ENCODE assay signal across 9 cellular contexts in the genomic region with DNA sequence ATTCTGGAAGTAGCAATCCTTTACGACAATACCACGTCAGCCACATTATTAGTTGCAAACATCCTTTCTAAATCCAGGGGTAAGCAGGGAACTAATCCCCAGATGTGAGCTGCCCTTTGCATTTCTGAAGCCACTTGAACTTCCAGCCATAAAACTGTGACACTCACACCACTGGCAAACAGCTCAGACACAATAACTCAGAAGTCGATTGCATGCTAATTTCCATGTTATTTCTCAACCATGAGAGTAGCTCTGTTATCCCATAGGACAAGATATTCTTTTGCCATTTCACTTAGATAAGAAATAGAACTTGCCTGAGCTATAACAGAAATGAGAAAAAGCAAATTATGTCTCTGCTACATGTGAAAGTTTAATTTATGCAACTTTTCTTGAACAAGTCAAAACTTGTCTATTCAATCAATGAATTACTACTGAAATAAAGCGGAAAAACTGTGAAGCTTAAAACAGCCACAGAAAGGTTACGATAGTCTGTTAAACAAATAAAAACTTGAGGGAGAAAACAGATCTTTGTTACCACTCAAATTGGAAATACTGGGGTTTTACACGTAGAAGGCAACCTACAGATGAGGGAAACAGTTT.
DNase-seq lines count a peak whose midpoint lies in the region; ATAC-seq and TF ChIP-seq lines count a peak whose summit lies in the region.
"Had no signal": no experiment of that assay in that cellular context is flagged by ENCODE, and none has a peak within 500 bp of the region (broad histone marks: within the 10 kb centered on the region; RNA-seq: fewer than 3 reads in every experiment).

No MANE protein-coding gene starts in this region.

- peak in 1 of 2 donors; percentile 3 for ATAC-seq in activated T-cell treated with anti-CD3 and anti-CD28 coated beads, Interleukin-2, amount 50 U/mL, for 72 hours (replicated peaks in 1 of 2)
- ATAC-seq in WTC11 (no peak), HG03521 (IDR thresholded peaks at IDR 0.05; ENCODE audit: unreplicated experiment) (no peak)

- H3K27ac Mint-ChIP-seq in activated T-cell treated with anti-CD3 and anti-CD28 coated beads, Interleukin-2, amount 50 U/mL, for 72 hours, result peak overlapping the region; percentile 96
- H3K27ac Mint-ChIP-seq in WTC11 (peak overlapping the region; percentile 63), immature natural killer cell (peak overlapping the region; percentile 89 to 98 (median 94))

- DNase-seq in activated T-cell treated with anti-CD3 and anti-CD28 coated beads, Interleukin-2, amount 50 U/mL, for 72 hours, result no peak
- DNase-seq in activated T-cell treated with anti-CD3 and anti-CD28 coated beads, Interleukin-2, amount 50 U/mL, for 1 hour, result no peak
- DNase-seq in WTC11 (ENCODE audit: low spot score) (no peak), immature natural killer cell (no peak), NCI-H1417 treated with DMSO at 0.1 percent for 48 hours (lab: John Stamatoyannopoulos, UW) (no peak), head of caudate nucleus (no peak)
- DNase-seq: NCI-H69 had no signal

- H3K27ac ChIP-seq in temporal lobe (ENCODE audit: low read depth, low read length), result peak overlapping the region; percentile 53

- CTCF ChIA-PET in WTC11 (lab: Charles Lee), result interaction anchor here (0.9 kb wide), 1 partner anchor 15 kb away, joined by 3 read pairs; no protein-coding TSS in a partner anchor

- POLR2A ChIA-PET in WTC11 (lab: Charles Lee), result no interaction called here

- peak overlapping the region; percentile 78 to 94 for H3K4me3 Mint-ChIP-seq in activated T-cell treated with anti-CD3 and anti-CD28 coated beads, Interleukin-2, amount 50 U/mL, for 72 hours
- H3K4me3 Mint-ChIP-seq in WTC11 (no peak overlapping the region), immature natural killer cell (peak overlapping the region; percentile 82 to 96 (median 82))

- H3K36me3 Mint-ChIP-seq in activated T-cell treated with anti-CD3 and anti-CD28 coated beads, Interleukin-2, amount 50 U/mL, for 72 hours (ENCODE audit: insufficient read depth in 2 of 2), result peaks cover 15 to 35% of the 10 kb centered on the region in 2 donors
- H3K36me3 Mint-ChIP-seq in WTC11, result peaks cover 20% of the 10 kb centered on the region
- H3K36me3 Mint-ChIP-seq in immature natural killer cell, result peaks cover 16 to 19% (median 19%) of the 10 kb centered on the region in 3 donors

- no peak for TF ChIP-seq CTCF in WTC11 (IDR thresholded peaks at IDR 0.05)

- H3K27me3 Mint-ChIP-seq in activated T-cell treated with anti-CD3 and anti-CD28 coated beads, Interleukin-2, amount 50 U/mL, for 72 hours (ENCODE audit: low read depth), result no peaks in the 10 kb centered on the region
- 0 out of 2 replicates have a peak, but pooled peaks cover 2% of the 10 kb centered on the region for H3K27me3 Mint-ChIP-seq in WTC11 (ENCODE audit: low read depth)
- H3K27me3 Mint-ChIP-seq in immature natural killer cell (ENCODE audit: low read depth in 3 of 3), result peaks cover 4 to 12% (median 6%) of the 10 kb centered on the region in 3 donors

- H3K4me1 Mint-ChIP-seq in activated T-cell treated with anti-CD3 and anti-CD28 coated beads, Interleukin-2, amount 50 U/mL, for 72 hours (ENCODE audit: low read depth), result peaks cover 98% of the 10 kb centered on the region
- H3K4me1 Mint-ChIP-seq in WTC11, result peaks cover 36% of the 10 kb centered on the region
- H3K4me1 Mint-ChIP-seq in immature natural killer cell, result peaks cover 97 to 100% of the 10 kb centered on the region in 2 donors

- H3K9me3 Mint-ChIP-seq in activated T-cell treated with anti-CD3 and anti-CD28 coated beads, Interleukin-2, amount 50 U/mL, for 72 hours, result peaks cover 4 to 5% of the 10 kb centered on the region in 2 donors
- peaks cover 15% of the 10 kb centered on the region for H3K9me3 Mint-ChIP-seq in WTC11
- no peaks in the 10 kb centered on the region for H3K9me3 Mint-ChIP-seq in immature natural killer cell

- intact Hi-C loops in head of caudate nucleus (cut with DNase I), result no loop called here

TF ChIP-seq in WTC11, 78 proteins besides CTCF, POLR2A, EP300 and RAD21 (continues in another document):
- TF ChIP-seq ZNF416 (CRISPR knock-in tag; IDR thresholded peaks at IDR 0.05) (no peak), GTF2I (CRISPR knock-in tag; conservative IDR thresholded peaks at IDR 0.05) (no peak), ZNF121 (CRISPR knock-in tag; IDR thresholded peaks at IDR 0.05) (no peak), MXD4 (CRISPR knock-in tag; IDR thresholded peaks at IDR 0.05; ENCODE audit: borderline replicate concordance) (no peak), MYBL2 (CRISPR knock-in tag; IDR thresholded peaks at IDR 0.05) (no peak), ZNF317 (CRISPR knock-in tag; IDR thresholded peaks at IDR 0.05; ENCODE audit: borderline replicate concordance, low read depth) (no peak), JUN (CRISPR knock-in tag; IDR thresholded peaks at IDR 0.05) (no peak), FOXJ3 (CRISPR knock-in tag; IDR thresholded peaks at IDR 0.05; ENCODE audit: borderline replicate concordance) (no peak)
- TF ChIP-seq, protein P1, sequence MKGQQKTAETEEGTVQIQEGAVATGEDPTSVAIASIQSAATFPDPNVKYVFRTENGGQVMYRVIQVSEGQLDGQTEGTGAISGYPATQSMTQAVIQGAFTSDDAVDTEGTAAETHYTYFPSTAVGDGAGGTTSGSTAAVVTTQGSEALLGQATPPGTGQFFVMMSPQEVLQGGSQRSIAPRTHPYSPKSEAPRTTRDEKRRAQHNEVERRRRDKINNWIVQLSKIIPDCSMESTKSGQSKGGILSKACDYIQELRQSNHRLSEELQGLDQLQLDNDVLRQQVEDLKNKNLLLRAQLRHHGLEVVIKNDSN (CRISPR knock-in tag; IDR thresholded peaks at IDR 0.05), result no peak
- TF ChIP-seq, protein P2, sequence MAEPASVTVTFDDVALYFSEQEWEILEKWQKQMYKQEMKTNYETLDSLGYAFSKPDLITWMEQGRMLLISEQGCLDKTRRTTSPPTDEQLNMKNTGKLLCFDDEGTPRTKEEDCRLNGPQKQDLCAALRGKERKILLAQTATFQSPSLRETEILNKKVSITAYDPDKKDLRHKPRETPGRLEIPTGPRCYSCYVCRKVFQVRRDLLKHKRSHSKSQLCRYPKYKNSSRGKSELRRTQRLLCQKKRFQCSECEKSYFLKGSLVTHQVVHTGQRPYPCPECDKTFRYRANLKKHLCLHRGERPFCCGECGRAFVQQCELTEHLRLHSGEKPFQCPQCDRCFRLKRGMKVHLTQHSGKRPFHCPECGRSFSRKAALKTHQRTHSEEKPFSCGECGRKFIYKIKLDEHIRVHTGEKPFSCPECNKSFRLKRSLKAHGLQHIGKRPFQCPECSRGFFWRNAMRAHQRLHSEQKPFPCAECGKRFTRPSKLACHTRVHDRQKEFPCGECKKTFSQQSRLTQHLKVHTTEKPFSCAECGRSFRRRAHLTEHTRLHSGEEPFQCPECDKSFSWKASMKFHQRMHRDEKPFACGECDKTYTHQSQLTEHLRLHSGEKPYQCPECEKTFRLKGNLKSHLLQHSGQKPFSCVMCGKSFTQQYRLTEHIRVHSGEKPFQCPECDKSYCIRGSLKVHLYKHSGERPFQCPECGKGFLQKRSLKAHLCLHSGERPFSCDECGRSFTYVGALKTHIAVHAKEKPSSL (CRISPR knock-in tag; conservative IDR thresholded peaks at IDR 0.05), result no peak
- TF ChIP-seq, protein P3, sequence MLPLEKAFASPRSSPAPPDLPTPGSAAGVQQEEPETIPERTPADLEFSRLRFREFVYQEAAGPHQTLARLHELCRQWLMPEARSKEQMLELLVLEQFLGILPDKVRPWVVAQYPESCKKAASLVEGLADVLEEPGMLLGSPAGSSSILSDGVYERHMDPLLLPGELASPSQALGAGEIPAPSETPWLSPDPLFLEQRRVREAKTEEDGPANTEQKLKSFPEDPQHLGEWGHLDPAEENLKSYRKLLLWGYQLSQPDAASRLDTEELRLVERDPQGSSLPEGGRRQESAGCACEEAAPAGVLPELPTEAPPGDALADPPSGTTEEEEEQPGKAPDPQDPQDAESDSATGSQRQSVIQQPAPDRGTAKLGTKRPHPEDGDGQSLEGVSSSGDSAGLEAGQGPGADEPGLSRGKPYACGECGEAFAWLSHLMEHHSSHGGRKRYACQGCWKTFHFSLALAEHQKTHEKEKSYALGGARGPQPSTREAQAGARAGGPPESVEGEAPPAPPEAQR (CRISPR knock-in tag; IDR thresholded peaks at IDR 0.05), result no peak
- TF ChIP-seq, protein P4, sequence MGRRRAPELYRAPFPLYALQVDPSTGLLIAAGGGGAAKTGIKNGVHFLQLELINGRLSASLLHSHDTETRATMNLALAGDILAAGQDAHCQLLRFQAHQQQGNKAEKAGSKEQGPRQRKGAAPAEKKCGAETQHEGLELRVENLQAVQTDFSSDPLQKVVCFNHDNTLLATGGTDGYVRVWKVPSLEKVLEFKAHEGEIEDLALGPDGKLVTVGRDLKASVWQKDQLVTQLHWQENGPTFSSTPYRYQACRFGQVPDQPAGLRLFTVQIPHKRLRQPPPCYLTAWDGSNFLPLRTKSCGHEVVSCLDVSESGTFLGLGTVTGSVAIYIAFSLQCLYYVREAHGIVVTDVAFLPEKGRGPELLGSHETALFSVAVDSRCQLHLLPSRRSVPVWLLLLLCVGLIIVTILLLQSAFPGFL (CRISPR knock-in tag; IDR thresholded peaks at IDR 0.05; ENCODE audit: borderline replicate concordance), result no peak
- TF ChIP-seq, protein P5, sequence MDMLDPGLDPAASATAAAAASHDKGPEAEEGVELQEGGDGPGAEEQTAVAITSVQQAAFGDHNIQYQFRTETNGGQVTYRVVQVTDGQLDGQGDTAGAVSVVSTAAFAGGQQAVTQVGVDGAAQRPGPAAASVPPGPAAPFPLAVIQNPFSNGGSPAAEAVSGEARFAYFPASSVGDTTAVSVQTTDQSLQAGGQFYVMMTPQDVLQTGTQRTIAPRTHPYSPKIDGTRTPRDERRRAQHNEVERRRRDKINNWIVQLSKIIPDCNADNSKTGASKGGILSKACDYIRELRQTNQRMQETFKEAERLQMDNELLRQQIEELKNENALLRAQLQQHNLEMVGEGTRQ (CRISPR knock-in tag; IDR thresholded peaks at IDR 0.05), result no peak
